Comparison of ENCODE assay signal across 2 cellular contexts in genomic region chr6:54135665-54136370, GRCh38.
TF ChIP-seq lines count a peak whose summit lies in the region.

No MANE protein-coding gene starts in this region.

TF ChIP-seq in Ishikawa, 13 proteins besides CTCF, POLR2A, EP300 and RAD21 (continued from another document):
- TF ChIP-seq TAF1 (IDR thresholded peaks at IDR 0.05; ENCODE audit: low read depth) = no peak
- peak; percentile 89 for TF ChIP-seq CEBPB (IDR thresholded peaks at IDR 0.05)
- peak; percentile 93 for TF ChIP-seq NFIC (IDR thresholded peaks at IDR 0.05)
- TF ChIP-seq USF1 (IDR thresholded peaks at IDR 0.05) = no peak
- peak; percentile 86 for TF ChIP-seq TEAD4 (IDR thresholded peaks at IDR 0.05)
- no peak for TF ChIP-seq EGR1 (IDR thresholded peaks at IDR 0.05)
- peak; percentile 62; the same call in 1 of the 2 replicates for TF ChIP-seq FOXM1 (IDR thresholded peaks at IDR 0.05; ENCODE audit: borderline replicate concordance, low read depth)
- TF ChIP-seq MAX (IDR thresholded peaks at IDR 0.05) = no peak
TF ChIP-seq in Ishikawa: peak in this region for 4.

TF ChIP-seq in HepG2, 621 proteins besides CTCF, POLR2A, EP300 and RAD21 (continued from another document and continues in another):
- TF ChIP-seq KAT8 (CRISPR knock-in tag; IDR thresholded peaks at IDR 0.05) = peak; percentile 58
- no peak for TF ChIP-seq ZBTB33 (CRISPR knock-in tag; IDR thresholded peaks at IDR 0.05)
- TF ChIP-seq ARID5B (CRISPR knock-in tag; IDR thresholded peaks at IDR 0.05) = peak; percentile 73
- TF ChIP-seq SMAD3 (CRISPR knock-in tag; IDR thresholded peaks at IDR 0.05) = no peak
- peak; percentile 70 for TF ChIP-seq HNF4A (CRISPR knock-in tag; IDR thresholded peaks at IDR 0.05)
- peak; percentile 38; the same call in 1 of the 2 replicates for TF ChIP-seq HNF4G (IDR thresholded peaks at IDR 0.05; ENCODE audit: borderline replicate concordance, low read depth, low read length)
- TF ChIP-seq HNF4G (CRISPR knock-in tag; IDR thresholded peaks at IDR 0.05; ENCODE audit: borderline replicate concordance, low read depth) = no peak
- no peak for TF ChIP-seq ATF7-NPFF (CRISPR knock-in tag; IDR thresholded peaks at IDR 0.05; ENCODE audit: low read depth)
- no peak for TF ChIP-seq FOXA1 (IDR thresholded peaks at IDR 0.05)
- peak; percentile 87 for TF ChIP-seq FOXA1 (CRISPR knock-in tag; IDR thresholded peaks at IDR 0.05)
- peak in 1 of 2 experiments; percentile 51; a peak in 1 of 4 replicates for TF ChIP-seq ATF4 (CRISPR knock-in tag; IDR thresholded peaks at IDR 0.05)
- no peak for TF ChIP-seq FOXP1 (IDR thresholded peaks at IDR 0.05)
- TF ChIP-seq FOXP1 (CRISPR knock-in tag; IDR thresholded peaks at IDR 0.05) = peak; percentile 17; the same call in 1 of the 2 replicates
- TF ChIP-seq PBX2 (CRISPR knock-in tag; IDR thresholded peaks at IDR 0.05) = no peak
- no peak for TF ChIP-seq HNF1A (IDR thresholded peaks at IDR 0.05; ENCODE audit: low read depth)
- TF ChIP-seq HNF1A (CRISPR knock-in tag; IDR thresholded peaks at IDR 0.05; ENCODE audit: borderline replicate concordance) = no peak
- TF ChIP-seq ZNF512 (CRISPR knock-in tag; IDR thresholded peaks at IDR 0.05) = no peak
- peak; percentile 99 for TF ChIP-seq HOXA5 (CRISPR knock-in tag; IDR thresholded peaks at IDR 0.05)
- no peak for TF ChIP-seq ZNF616 (CRISPR knock-in tag; IDR thresholded peaks at IDR 0.05; ENCODE audit: low read depth)
- TF ChIP-seq SMARCC2 (IDR thresholded peaks at IDR 0.05) = no peak
- TF ChIP-seq TEAD3 (CRISPR knock-in tag; optimal IDR thresholded peaks at IDR 0.05; ENCODE audit: borderline replicate concordance) = peak; percentile 44
- no peak for TF ChIP-seq FOXJ3 (CRISPR knock-in tag; IDR thresholded peaks at IDR 0.05; ENCODE audit: borderline replicate concordance)
- TF ChIP-seq REPIN1 (CRISPR knock-in tag; IDR thresholded peaks at IDR 0.05; ENCODE audit: borderline replicate concordance, low read depth) = no peak
- TF ChIP-seq ZNF75D (CRISPR knock-in tag; IDR thresholded peaks at IDR 0.05; ENCODE audit: borderline replicate concordance) = no peak
- peak; percentile 68; the same call in 1 of the 2 replicates for TF ChIP-seq NCOR1 (IDR thresholded peaks at IDR 0.05; ENCODE audit: borderline replicate concordance, low read length)
- no peak for TF ChIP-seq SNRNP70 (IDR thresholded peaks at IDR 0.05; ENCODE audit: low read depth, low read length)
- no peak for TF ChIP-seq CBX2 (IDR thresholded peaks at IDR 0.05; ENCODE audit: low read depth, low read length)
- no peak for TF ChIP-seq CBX2 (CRISPR knock-in tag; IDR thresholded peaks at IDR 0.05; ENCODE audit: low read depth)
- TF ChIP-seq IRF2 (CRISPR knock-in tag; IDR thresholded peaks at IDR 0.05) = no peak
- TF ChIP-seq IKZF5 (CRISPR knock-in tag; IDR thresholded peaks at IDR 0.05) = no peak
- peak; percentile 50; the same call in 1 of the 2 replicates for TF ChIP-seq GATAD2A (CRISPR knock-in tag; IDR thresholded peaks at IDR 0.05)
- TF ChIP-seq LCORL (IDR thresholded peaks at IDR 0.05) = 0 out of 2 replicates have a peak, but pooled peaks have one; percentile 25
- no peak for TF ChIP-seq LCORL (CRISPR knock-in tag; IDR thresholded peaks at IDR 0.05)
- TF ChIP-seq ZNF639 (CRISPR knock-in tag; conservative IDR thresholded peaks at IDR 0.05) = no peak
- TF ChIP-seq ZNF335 (CRISPR knock-in tag; IDR thresholded peaks at IDR 0.05) = no peak
- no peak for TF ChIP-seq MAFF (IDR thresholded peaks at IDR 0.05; ENCODE audit: low read depth, low read length)
- 0 out of 2 replicates have a peak, but pooled peaks have one; percentile 29 for TF ChIP-seq HOXD1 (CRISPR knock-in tag; IDR thresholded peaks at IDR 0.05)
- TF ChIP-seq ZFP36 (IDR thresholded peaks at IDR 0.05; ENCODE audit: borderline replicate concordance, low read depth, low read length, partially characterized antibody) = no peak
- TF ChIP-seq ASH2L (IDR thresholded peaks at IDR 0.05; ENCODE audit: insufficient read length, low read depth, low read length) = peak; percentile 43
- no peak for TF ChIP-seq RXRA (CRISPR knock-in tag; IDR thresholded peaks at IDR 0.05)
- TF ChIP-seq TBL1XR1 (IDR thresholded peaks at IDR 0.05; ENCODE audit: borderline replicate concordance, low read length, partially characterized antibody) = no peak
- no peak for TF ChIP-seq ZNF570 (CRISPR knock-in tag; IDR thresholded peaks at IDR 0.05; ENCODE audit: borderline replicate concordance)
- TF ChIP-seq ZNF652 (CRISPR knock-in tag; IDR thresholded peaks at IDR 0.05; ENCODE audit: borderline replicate concordance, low read depth) = peak; percentile 45; the same call in 1 of the 2 replicates
- TF ChIP-seq SNAI1 (CRISPR knock-in tag; IDR thresholded peaks at IDR 0.05; ENCODE audit: borderline replicate concordance) = no peak
- TF ChIP-seq NCOA2 (CRISPR knock-in tag; IDR thresholded peaks at IDR 0.05) = peak; percentile 49; the same call in 1 of the 2 replicates
- TF ChIP-seq MAX (IDR thresholded peaks at IDR 0.05) = no peak
- TF ChIP-seq TRIM24 (CRISPR knock-in tag; IDR thresholded peaks at IDR 0.05) = no peak
- TF ChIP-seq MTA3 (CRISPR knock-in tag; IDR thresholded peaks at IDR 0.05) = no peak
- TF ChIP-seq FOXA3 (CRISPR knock-in tag; IDR thresholded peaks at IDR 0.05) = peak; percentile 87
